Comparison of ENCODE assay signal across 8 cellular contexts in the genomic region with DNA sequence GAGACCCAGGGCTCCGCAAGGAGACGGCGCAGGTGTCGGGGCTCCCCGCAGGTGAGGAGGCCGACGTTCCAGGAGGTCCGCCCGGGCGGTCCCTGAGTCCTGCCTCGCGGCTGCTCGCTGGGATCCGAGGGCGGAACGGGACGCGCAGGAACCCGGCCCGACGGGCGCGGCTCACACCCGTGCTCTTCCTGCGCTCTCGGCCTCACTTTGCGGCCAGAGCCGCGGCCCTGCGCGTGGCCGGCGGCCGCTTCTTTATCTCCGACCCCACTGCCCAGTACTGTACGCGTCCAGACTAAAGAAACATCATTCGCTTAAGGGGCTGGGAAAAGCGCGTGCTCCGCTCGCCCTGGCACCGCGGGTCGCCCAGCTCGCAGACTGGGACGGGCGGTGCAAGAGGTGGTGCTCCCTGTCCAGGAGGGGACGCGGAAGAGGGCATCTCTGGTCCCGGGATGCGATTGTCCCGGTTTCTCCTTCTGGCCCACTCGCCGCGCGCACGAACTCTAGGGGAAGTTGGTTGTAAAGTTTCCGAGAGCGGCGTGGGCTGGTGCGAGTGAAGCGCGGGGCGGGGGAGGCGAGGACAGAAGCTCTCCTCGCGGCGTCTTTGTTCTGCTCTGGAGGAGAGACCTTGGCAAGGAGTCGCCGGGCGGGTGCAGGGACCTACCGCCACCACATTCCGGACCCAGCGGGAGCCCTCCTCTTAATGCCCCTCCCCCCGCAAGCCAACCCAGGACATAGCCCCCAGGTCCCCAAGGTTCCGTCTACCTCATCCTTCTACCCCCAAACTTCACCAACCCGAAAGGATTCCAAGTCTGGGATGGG.
DNase-seq lines count a peak whose midpoint lies in the region; ATAC-seq and TF ChIP-seq lines count a peak whose summit lies in the region.

No MANE protein-coding gene starts in this region.

- no peak overlapping the region for H3K27ac ChIP-seq in SK-N-MC
- no peak overlapping the region for H3K27ac ChIP-seq in cardiac muscle cell

- H3K27me3 ChIP-seq in cardiac muscle cell: peaks cover 67% of the 10 kb centered on the region

- no peak for TF ChIP-seq CTCF in cardiac muscle cell (IDR thresholded peaks at IDR 0.05; ENCODE audit: low read depth, low read length)

- ATAC-seq in HG03135 (IDR thresholded peaks at IDR 0.05; ENCODE audit: unreplicated experiment): no peak

- H3K9me3 ChIP-seq in SK-N-MC (ENCODE audit: low read depth, low read length): no peaks in the 10 kb centered on the region
- no peaks in the 10 kb centered on the region for H3K9me3 ChIP-seq in cardiac muscle cell (ENCODE audit: low read depth)

- DNase-seq in NCI-H345 (lab: John Stamatoyannopoulos, UW): peak; percentile 15
- DNase-seq in NCI-H345 treated with DMSO at 0.1 percent for 48 hours (lab: John Stamatoyannopoulos, UW; ENCODE audit: unreplicated experiment): no peak
- no peak for DNase-seq in SK-N-MC (ENCODE audit: low read depth, low spot score)
- peak; percentile 24 to 41 for DNase-seq in cardiac muscle cell (ENCODE audit: low read depth in 1 of 2, low spot score in 1 of 2)
- DNase-seq in putamen (ENCODE audit: low spot score): peak; percentile 1
- no peak for DNase-seq in LoVo (ENCODE audit: low spot score)
- DNase-seq in SIG-M5 (lab: John Stamatoyannopoulos, UW): no peak

- H3K9ac ChIP-seq in SK-N-MC (ENCODE audit: insufficient read length): peak overlapping the region; percentile 34

- peak overlapping the region; percentile 75 for H3K4me3 ChIP-seq in SK-N-MC
- peak overlapping the region; percentile 39 for H3K4me3 ChIP-seq in cardiac muscle cell

- H3K4me1 ChIP-seq in cardiac muscle cell (ENCODE audit: low read depth): no peaks in the 10 kb centered on the region

- H3K36me3 ChIP-seq in SK-N-MC (ENCODE audit: insufficient read depth, low read length): no peaks in the 10 kb centered on the region
- no peaks in the 10 kb centered on the region for H3K36me3 ChIP-seq in cardiac muscle cell

Comparison
In these comparisons a context has a peak if more than half of its experiments do, and no peak if none do; other contexts are left out.
1. DNase-seq: peak in NCI-H345 (single experiment), cardiac muscle cell (2 of 2) and putamen (single experiment); none in NCI-H345 treated with DMSO at 0.1 percent for 48 hours (single experiment), SK-N-MC (single experiment), LoVo (single experiment) and SIG-M5 (single experiment).